ENCODE assay signal across 34 cellular contexts in the genomic region with DNA sequence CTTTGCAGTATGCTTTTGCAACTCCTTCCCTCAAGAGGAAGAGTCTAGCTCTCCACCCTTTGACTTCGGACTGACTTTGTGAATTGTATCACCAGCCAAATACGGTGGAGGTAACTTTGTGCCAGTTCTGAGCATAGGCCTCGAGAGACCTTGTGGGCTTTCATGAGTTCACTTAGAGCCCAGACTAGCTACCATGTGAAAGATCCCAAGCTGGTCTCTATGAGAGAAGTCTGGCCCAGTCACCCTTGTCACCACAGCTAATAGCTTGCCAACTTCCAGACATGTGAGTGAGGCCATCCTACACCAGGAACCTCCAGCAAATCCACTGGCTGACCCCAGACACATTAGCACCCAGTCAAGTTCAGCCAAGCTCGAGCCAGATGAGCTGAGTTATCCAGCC.
"Had no signal": no experiment of that assay in that cellular context is flagged by ENCODE, and none has a peak within 500 bp of the region (broad histone marks: within the 10 kb centered on the region; RNA-seq: fewer than 3 reads in every experiment).

No MANE protein-coding gene starts in this region.

- H3K4me3 ChIP-seq: body of pancreas, breast epithelium had no signal

- H3K27me3 ChIP-seq: body of pancreas, brain microvascular endothelial cell, breast epithelium had no signal

- H3K27ac ChIP-seq: body of pancreas, brain microvascular endothelial cell, breast epithelium, WERI-Rb-1 had no signal

- DNase-seq: activated CD4-positive, alpha-beta memory T cell treated with anti-CD3 and anti-CD28 coated beads, Interleukin-2, amount 10 ng/mL, durations not matched to agents 7 days and 5 days; activated CD4-positive, alpha-beta T cell treated with anti-CD3 and anti-CD28 coated beads for 1 hour; activated CD4-positive, alpha-beta T cell treated with anti-CD3 and anti-CD28 coated beads for 36 hours; activated CD4-positive, alpha-beta T cell treated with anti-CD3 and anti-CD28 coated beads for 48 hours; activated CD4-positive, alpha-beta T cell treated with anti-CD3 and anti-CD28 coated beads, Interleukin-2, amount 10 ng/mL, durations not matched to agents 7 days and 5 days; activated CD4-positive, alpha-beta T cell treated with anti-CD3 and anti-CD28 coated beads, Interleukin-2, amount 50 U/mL, for 48 hours; activated CD4-positive, CD25-positive, alpha-beta regulatory T cell; activated CD8-positive, alpha-beta memory T cell treated with anti-CD3 and anti-CD28 coated beads for 24 hours; activated CD8-positive, alpha-beta memory T cell treated with anti-CD3 and anti-CD28 coated beads, Interleukin-2, amount 10 ng/mL, durations not matched to agents 7 days and 5 days; activated CD8-positive, alpha-beta memory T cell treated with anti-CD3 and anti-CD28 coated beads, Interleukin-2, amount 50 U/mL, for 48 hours; activated CD8-positive, alpha-beta T cell treated with anti-CD3 and anti-CD28 coated beads, Interleukin-2, amount 10 ng/mL, durations not matched to agents 7 days and 5 days; activated effector memory CD4-positive, alpha-beta T cell treated with Interleukin-2 at 50 U/mL for 16 hours; activated gamma-delta T cell; activated naive CD4-positive, alpha-beta T cell treated with anti-CD3 and anti-CD28 coated beads, Interleukin-2, amount 10 ng/mL, durations not matched to agents 7 days and 5 days; activated naive CD4-positive, alpha-beta T cell treated with Interleukin-2 at 50 U/mL for 16 hours; activated naive CD8-positive, alpha-beta T cell treated with anti-CD3 and anti-CD28 coated beads, Interleukin-2, amount 10 ng/mL, durations not matched to agents 7 days and 5 days; activated naive CD8-positive, alpha-beta T cell treated with anti-CD3 and anti-CD28 coated beads, Interleukin-2, amount 50 U/mL, for 24 hours; activated T-cell treated with anti-CD3 and anti-CD28 coated beads, Interleukin-2, amount 50 U/mL, for 24 hours; activated T-cell treated with anti-CD3 and anti-CD28 coated beads, Interleukin-2, amount 50 U/mL, for 48 hours; amygdala; aorta; body of pancreas; brain microvascular endothelial cell; caudate nucleus; cerebellar nuclear complex; T-helper 1 cell; T-helper 2 cell; T-helper 9 cell; WERI-Rb-1 had no signal

- H3K9me3 ChIP-seq: body of pancreas, breast epithelium had no signal

- H3K36me3 ChIP-seq: brain microvascular endothelial cell, breast epithelium, WERI-Rb-1 had no signal

- FAIRE-seq: astrocyte, TTC549 had no signal

- H3K4me1 ChIP-seq: breast epithelium had no signal

- ATAC-seq: activated CD4-positive, alpha-beta T cell treated with anti-CD3 and anti-CD28 coated beads for 36 hours; activated CD4-positive, CD25-positive, alpha-beta regulatory T cell treated with anti-CD3 and anti-CD28 coated beads, Interleukin-2, amount 50 U/mL, for 24 hours; activated CD8-positive, alpha-beta memory T cell treated with anti-CD3 and anti-CD28 coated beads, Interleukin-2, amount 10 ng/mL, durations not matched to agents 7 days and 5 days; activated CD8-positive, alpha-beta T cell treated with anti-CD3 and anti-CD28 coated beads, Interleukin-2, amount 10 ng/mL, durations not matched to agents 7 days and 5 days; activated naive CD8-positive, alpha-beta T cell treated with anti-CD3 and anti-CD28 coated beads, Interleukin-2, amount 50 U/mL, for 24 hours; body of pancreas; WTC11 had no signal
